9 cellular contexts compared by ENCODE assay signal in genomic region chr2:212052412-212053159, GRCh38.
DNase-seq lines count a peak whose midpoint lies in the region; ATAC-seq and TF ChIP-seq lines count a peak whose summit lies in the region.
"Had no signal": no experiment of that assay in that cellular context is flagged by ENCODE, and none has a peak within 500 bp of the region (broad histone marks: within the 10 kb centered on the region; RNA-seq: fewer than 3 reads in every experiment).

No MANE protein-coding gene starts in this region.

- H3K27me3 Mint-ChIP-seq in natural killer cell treated with Interleukin-12 subunit alpha and Interleukin-12 subunit beta and Interleukin-15 and Interleukin-18, amount 100 ng/mL, for 72 hours: no peaks in the 10 kb centered on the region

- H3K4me2 ChIP-seq in smooth muscle cell: no peak overlapping the region

- H3K79me2 ChIP-seq in smooth muscle cell (ENCODE audit: low read depth): no peaks in the 10 kb centered on the region

- no peak overlapping the region for H3K27ac ChIP-seq in smooth muscle cell (ENCODE audit: low read depth)

- no peak overlapping the region for H2AFZ ChIP-seq in smooth muscle cell (ENCODE audit: low read depth)

- no peaks in the 10 kb centered on the region for H3F3A ChIP-seq in smooth muscle cell (ENCODE audit: low read depth)

- H3K9ac ChIP-seq in smooth muscle cell (ENCODE audit: low read depth): no peak overlapping the region

- H3K27ac Mint-ChIP-seq in natural killer cell treated with Interleukin-12 subunit alpha and Interleukin-12 subunit beta and Interleukin-15 and Interleukin-18, amount 100 ng/mL, for 72 hours: peak overlapping the region in 1 of 2 donors; percentile 63

- H3K36me3 ChIP-seq in smooth muscle cell (ENCODE audit: low read depth): no peaks in the 10 kb centered on the region

- ATAC-seq in GM19351 (IDR thresholded peaks at IDR 0.05; ENCODE audit: unreplicated experiment) (peak; percentile 64), HG03097 (IDR thresholded peaks at IDR 0.05; ENCODE audit: low FRiP score, unreplicated experiment) (peak; percentile 88)
- peak; percentile 65 to 89 for ATAC-seq in natural killer cell treated with Interleukin-12 subunit alpha and Interleukin-12 subunit beta and Interleukin-15 and Interleukin-18, amount 100 ng/mL, for 72 hours

- no peak for TF ChIP-seq CTCF in smooth muscle cell (IDR thresholded peaks at IDR 0.05; ENCODE audit: borderline replicate concordance, insufficient read depth, poor library complexity, severe bottlenecking)

- DNase-seq in SIG-M5 treated with dmso at 0.1 percent for 504 hours (lab: John Stamatoyannopoulos, UW; ENCODE audit: unreplicated experiment): peak; percentile 70
- DNase-seq in natural killer cell treated with Interleukin-12 subunit alpha and Interleukin-12 subunit beta and Interleukin-15 and Interleukin-18, amount 100 ng/mL, for 72 hours (ENCODE audit: low spot score): no peak
- DNase-seq in smooth muscle cell (lab: John Stamatoyannopoulos, UW; ENCODE audit: unreplicated experiment): no peak
- DNase-seq in NAMALWA (ENCODE audit: low spot score): no peak
- no peak for DNase-seq in superior temporal gyrus (ENCODE audit: extremely low spot score)
- no peak for DNase-seq in germinal center (ENCODE audit: low spot score)
- DNase-seq: stimulated activated CD4-positive, alpha-beta T cell treated with anti-CD3 and anti-CD28 coated beads, Interleukin-4, amount 100 ng/mL, for 4 hours had no signal

- peaks cover 3% of the 10 kb centered on the region for H3K9me3 ChIP-seq in smooth muscle cell (replicated peaks; ENCODE audit: low read depth)

- H3K27me3 ChIP-seq in smooth muscle cell (ENCODE audit: low read depth): no peaks in the 10 kb centered on the region

- no peak overlapping the region for H3K4me3 ChIP-seq in smooth muscle cell

- H3K9me3 Mint-ChIP-seq in natural killer cell treated with Interleukin-12 subunit alpha and Interleukin-12 subunit beta and Interleukin-15 and Interleukin-18, amount 100 ng/mL, for 72 hours: peaks cover 23% of the 10 kb centered on the region

- H3K4me1 Mint-ChIP-seq in natural killer cell treated with Interleukin-12 subunit alpha and Interleukin-12 subunit beta and Interleukin-15 and Interleukin-18, amount 100 ng/mL, for 72 hours (ENCODE audit: low read depth in 2 of 2): peaks cover 5 to 8% of the 10 kb centered on the region in 2 donors

- WGBS in smooth muscle cell (ENCODE audit: low lambda C conversion rate): 84% methylated on average over 4 of the region's 4 CpGs

- no peaks in the 10 kb centered on the region for H3K4me1 ChIP-seq in smooth muscle cell (ENCODE audit: low read depth)

- H3K36me3 Mint-ChIP-seq in natural killer cell treated with Interleukin-12 subunit alpha and Interleukin-12 subunit beta and Interleukin-15 and Interleukin-18, amount 100 ng/mL, for 72 hours: peaks cover 34% of the 10 kb centered on the region

- H3K4me3 Mint-ChIP-seq in natural killer cell treated with Interleukin-12 subunit alpha and Interleukin-12 subunit beta and Interleukin-15 and Interleukin-18, amount 100 ng/mL, for 72 hours: peak overlapping the region; percentile 58

- H4K20me1 ChIP-seq in smooth muscle cell (ENCODE audit: low read depth): no peaks in the 10 kb centered on the region
